11 cellular contexts compared by ENCODE assay signal in the genomic region with DNA sequence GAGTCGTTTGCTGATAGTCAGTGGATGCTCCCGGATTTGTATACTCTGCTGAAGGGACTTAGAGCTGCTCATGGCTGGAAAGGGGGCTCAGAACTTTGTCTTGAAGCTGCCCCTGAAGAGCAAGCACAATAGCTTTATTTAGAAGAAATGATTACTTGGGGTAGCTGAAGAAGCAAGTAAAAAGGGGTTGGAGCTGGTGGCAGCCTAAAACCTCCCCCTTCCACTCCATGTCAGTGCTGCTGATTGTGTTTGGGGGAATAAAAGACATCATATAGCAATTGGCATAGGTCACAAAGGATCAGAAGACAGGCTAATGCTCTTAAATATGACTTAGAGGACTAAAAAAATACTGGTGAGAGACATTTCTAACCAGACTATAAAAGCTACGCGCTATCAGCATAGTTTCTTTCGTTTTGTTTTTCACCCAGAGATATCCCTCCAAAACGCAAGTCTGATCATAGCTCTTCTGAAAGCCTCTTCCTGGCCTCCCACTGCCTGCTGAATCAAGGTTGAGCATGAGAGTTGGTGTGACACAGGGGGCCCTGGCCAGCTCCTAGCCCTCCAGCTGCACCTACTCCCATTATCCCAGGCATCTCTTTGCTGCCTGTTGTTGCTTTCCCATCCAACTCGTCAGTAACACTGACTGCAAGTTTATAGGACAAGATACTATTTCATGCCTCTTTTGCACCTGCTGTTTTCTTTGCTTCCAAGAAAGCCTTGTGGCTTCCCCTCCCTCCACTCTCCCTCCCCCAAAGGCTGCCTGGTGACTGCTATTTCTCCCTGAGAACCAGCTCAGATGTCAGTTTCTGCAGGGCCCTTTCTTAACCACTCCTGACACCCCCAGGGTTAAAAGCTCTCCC. TPM values are rescaled to one million over a fixed set of nuclear protein-coding genes. Genes with fewer than 3 reads are reported as not detected.
DNase-seq lines count a peak whose midpoint lies in the region; ATAC-seq and TF ChIP-seq lines count a peak whose summit lies in the region.
"Had no signal": no experiment of that assay in that cellular context is flagged by ENCODE, and none has a peak within 500 bp of the region (broad histone marks: within the 10 kb centered on the region; RNA-seq: fewer than 3 reads in every experiment).

No MANE protein-coding gene starts in this region.

- H3K27me3 Mint-ChIP-seq in progenitor cell of endocrine pancreas, result peaks cover 3% of the 10 kb centered on the region

- ATAC-seq in HG03159 (IDR thresholded peaks at IDR 0.05; ENCODE audit: unreplicated experiment) (no peak), HG03565 (IDR thresholded peaks at IDR 0.05; ENCODE audit: unreplicated experiment) (no peak)

- in situ Hi-C loops in astrocyte of the spinal cord (cut with HindIII; ENCODE audit: low sequenced_read_pairs), result no loop called here

- H3K27ac Mint-ChIP-seq in progenitor cell of endocrine pancreas, result peak overlapping the region; percentile 9

- H3K4me1 Mint-ChIP-seq in progenitor cell of endocrine pancreas (ENCODE audit: low read depth), result peaks cover 4% of the 10 kb centered on the region

- no peak overlapping the region for H3K4me3 ChIP-seq in astrocyte of the spinal cord (ENCODE audit: low read depth, low read length)
- H3K4me3 ChIP-seq: transverse colon had no signal

- H3K4me3 Mint-ChIP-seq in progenitor cell of endocrine pancreas (ENCODE audit: low read depth), result no peak overlapping the region

- TF ChIP-seq CTCF in astrocyte of the spinal cord (IDR thresholded peaks at IDR 0.05; ENCODE audit: low read depth, low read length) (no peak), progenitor cell of endocrine pancreas (IDR thresholded peaks at IDR 0.05; ENCODE audit: unreplicated experiment) (no peak)

- H3K9me3 Mint-ChIP-seq in progenitor cell of endocrine pancreas (ENCODE audit: low read depth), result peaks cover 8% of the 10 kb centered on the region

- peaks cover 3% of the 10 kb centered on the region for H3K36me3 Mint-ChIP-seq in progenitor cell of endocrine pancreas (ENCODE audit: insufficient read depth)

- peak; percentile 6 for DNase-seq in DMS53 (lab: John Stamatoyannopoulos, UW)
- no peak for DNase-seq in DMS53 treated with DMSO at 0.1 percent for 48 hours (lab: John Stamatoyannopoulos, UW; ENCODE audit: unreplicated experiment)
- peak; percentile 30 for DNase-seq in NCI-H146 treated with DMSO at 0.1 percent for 48 hours (lab: John Stamatoyannopoulos, UW; ENCODE audit: unreplicated experiment)
- DNase-seq in astrocyte of the spinal cord (ENCODE audit: low read depth, low spot score), result peak; percentile 22
- no peak for DNase-seq in progenitor cell of endocrine pancreas (ENCODE audit: low spot score, unreplicated experiment)
- DNase-seq in LoVo (ENCODE audit: low spot score), result no peak
- DNase-seq: cerebellar nuclear complex, KBM-7, transverse colon had no signal

RNA-seq across cellular contexts. Expression of gene SGK1, which starts 33.9 kb away (rescaled TPM):
- total RNA-seq in progenitor cell of endocrine pancreas, result 13.9 and 17.8 TPM in 2 replicates

Comparison
In these comparisons a context has a peak if more than half of its experiments do, and no peak if none do; other contexts are left out.
1. DNase-seq: peak in DMS53 (single experiment), NCI-H146 treated with DMSO at 0.1 percent for 48 hours (single experiment) and astrocyte of the spinal cord (single experiment); none in DMS53 treated with DMSO at 0.1 percent for 48 hours (single experiment), progenitor cell of endocrine pancreas (single experiment) and LoVo (single experiment).